Comparison of ENCODE assay signal across 16 cellular contexts in the genomic region with DNA sequence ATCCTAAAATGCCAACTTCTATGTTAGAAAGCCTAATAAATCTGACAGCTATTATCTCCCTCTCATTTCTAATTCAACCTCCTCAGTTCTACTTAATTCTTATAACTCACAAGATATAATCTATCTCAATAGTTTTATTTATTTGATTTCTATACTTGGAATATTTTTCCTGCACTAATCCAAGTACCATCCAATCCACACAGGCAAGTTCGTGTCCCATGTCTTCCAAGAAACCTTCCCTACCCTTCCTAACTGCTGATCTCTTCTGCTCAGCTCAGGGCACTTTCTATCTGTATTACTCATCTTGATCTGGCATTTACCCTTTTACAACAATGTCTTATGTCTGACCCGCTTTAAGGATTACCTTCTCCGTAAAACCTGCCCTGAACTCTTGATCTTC. TPM values are rescaled to one million over a fixed set of nuclear protein-coding genes. Genes with fewer than 3 reads are reported as not detected.
A peak's percentile ranks its signal among the peaks of the same experiment; 100 is the strongest.
DNase-seq lines count a peak whose midpoint lies in the region; ATAC-seq, FAIRE-seq and TF ChIP-seq lines count a peak whose summit lies in the region.
"Had no signal": no experiment of that assay in that cellular context is flagged by ENCODE, and none has a peak within 500 bp of the region (broad histone marks: within the 10 kb centered on the region; RNA-seq: fewer than 3 reads in every experiment).

No MANE protein-coding gene starts in this region.

- no peak for FAIRE-seq in GM12891 (lab: Jason Lieb, UNC)
- FAIRE-seq: D721Med had no signal

- no peak overlapping the region for H3K4me3 Mint-ChIP-seq in WTC11
- H3K4me3 Mint-ChIP-seq: CD14-positive monocyte; CD8-positive, alpha-beta T cell had no signal

- H3K4me3 ChIP-seq in right atrium auricular region, result no peak overlapping the region
- H3K4me3 ChIP-seq: HAP-1 had no signal

- H3K27me3 Mint-ChIP-seq in WTC11 (ENCODE audit: low read depth), result no peaks in the 10 kb centered on the region

- TF ChIP-seq CTCF in WTC11 (IDR thresholded peaks at IDR 0.05) (no peak), right atrium auricular region (IDR thresholded peaks at IDR 0.05) (no peak)

- POLR2A ChIA-PET in WTC11 (lab: Charles Lee), result no interaction called here

- H3K9me3 Mint-ChIP-seq in WTC11, result no peaks in the 10 kb centered on the region
- H3K9me3 Mint-ChIP-seq: CD14-positive monocyte; CD8-positive, alpha-beta T cell had no signal

- CTCF ChIA-PET in WTC11 (lab: Charles Lee), result no interaction called here

- H3K9me3 ChIP-seq in right atrium auricular region, result no peaks in the 10 kb centered on the region
- H3K9me3 ChIP-seq: HAP-1 had no signal

- H3K36me3 ChIP-seq in right atrium auricular region, result peaks cover 51% of the 10 kb centered on the region

- H3K27me3 ChIP-seq in right atrium auricular region, result no peaks in the 10 kb centered on the region

- no peak overlapping the region for H3K27ac ChIP-seq in right atrium auricular region

- peaks cover 21% of the 10 kb centered on the region for H3K36me3 Mint-ChIP-seq in WTC11

- ATAC-seq in WTC11, result no peak
- peak; percentile 45 for ATAC-seq in esophagus mucosa
- no peak for ATAC-seq in HG02852 (IDR thresholded peaks at IDR 0.05; ENCODE audit: unreplicated experiment)
- ATAC-seq: CD8-positive, alpha-beta T cell had no signal

- no peak for TF ChIP-seq POLR2A in GM12891 (IDR thresholded peaks at IDR 0.05; ENCODE audit: low read depth, low read length)

- peaks cover 8% of the 10 kb centered on the region for H3K4me1 Mint-ChIP-seq in WTC11
- H3K4me1 Mint-ChIP-seq: CD14-positive monocyte had no signal

- H3K4me1 ChIP-seq in right atrium auricular region, result peaks cover 0 to 8% of the 10 kb centered on the region in 2 donors

- DNase-seq in GM12891 (ENCODE audit: insufficient read length, low spot score) (no peak), NCI-H82 (lab: John Stamatoyannopoulos, UW) (peak; percentile 63), WTC11 (ENCODE audit: low spot score) (no peak), mucosa of gallbladder (ENCODE audit: low spot score) (no peak), right atrium auricular region (ENCODE audit: low spot score) (no peak)
- DNase-seq: CD8-positive, alpha-beta T cell; COR-L47; DND-41; GF-D8; GOT3; Karpas-422 had no signal

- H3K27ac Mint-ChIP-seq in WTC11, result no peak overlapping the region
- H3K27ac Mint-ChIP-seq: CD14-positive monocyte; CD8-positive, alpha-beta T cell had no signal

TF ChIP-seq in GM12891, 5 proteins besides CTCF, POLR2A, EP300 and RAD21:
- 0 out of 2 replicates have a peak, but pooled peaks have one; percentile 30 for TF ChIP-seq POLR2AphosphoS5 (IDR thresholded peaks at IDR 0.05; ENCODE audit: low read depth, low read length)
- TF ChIP-seq TAF1 (IDR thresholded peaks at IDR 0.05; ENCODE audit: low read depth, low read length), result no peak

TF ChIP-seq in WTC11, 78 proteins besides CTCF, POLR2A, EP300 and RAD21:
- no peak for TF ChIP-seq JAZF1 (CRISPR knock-in tag; IDR thresholded peaks at IDR 0.05)
- TF ChIP-seq, protein P1, sequence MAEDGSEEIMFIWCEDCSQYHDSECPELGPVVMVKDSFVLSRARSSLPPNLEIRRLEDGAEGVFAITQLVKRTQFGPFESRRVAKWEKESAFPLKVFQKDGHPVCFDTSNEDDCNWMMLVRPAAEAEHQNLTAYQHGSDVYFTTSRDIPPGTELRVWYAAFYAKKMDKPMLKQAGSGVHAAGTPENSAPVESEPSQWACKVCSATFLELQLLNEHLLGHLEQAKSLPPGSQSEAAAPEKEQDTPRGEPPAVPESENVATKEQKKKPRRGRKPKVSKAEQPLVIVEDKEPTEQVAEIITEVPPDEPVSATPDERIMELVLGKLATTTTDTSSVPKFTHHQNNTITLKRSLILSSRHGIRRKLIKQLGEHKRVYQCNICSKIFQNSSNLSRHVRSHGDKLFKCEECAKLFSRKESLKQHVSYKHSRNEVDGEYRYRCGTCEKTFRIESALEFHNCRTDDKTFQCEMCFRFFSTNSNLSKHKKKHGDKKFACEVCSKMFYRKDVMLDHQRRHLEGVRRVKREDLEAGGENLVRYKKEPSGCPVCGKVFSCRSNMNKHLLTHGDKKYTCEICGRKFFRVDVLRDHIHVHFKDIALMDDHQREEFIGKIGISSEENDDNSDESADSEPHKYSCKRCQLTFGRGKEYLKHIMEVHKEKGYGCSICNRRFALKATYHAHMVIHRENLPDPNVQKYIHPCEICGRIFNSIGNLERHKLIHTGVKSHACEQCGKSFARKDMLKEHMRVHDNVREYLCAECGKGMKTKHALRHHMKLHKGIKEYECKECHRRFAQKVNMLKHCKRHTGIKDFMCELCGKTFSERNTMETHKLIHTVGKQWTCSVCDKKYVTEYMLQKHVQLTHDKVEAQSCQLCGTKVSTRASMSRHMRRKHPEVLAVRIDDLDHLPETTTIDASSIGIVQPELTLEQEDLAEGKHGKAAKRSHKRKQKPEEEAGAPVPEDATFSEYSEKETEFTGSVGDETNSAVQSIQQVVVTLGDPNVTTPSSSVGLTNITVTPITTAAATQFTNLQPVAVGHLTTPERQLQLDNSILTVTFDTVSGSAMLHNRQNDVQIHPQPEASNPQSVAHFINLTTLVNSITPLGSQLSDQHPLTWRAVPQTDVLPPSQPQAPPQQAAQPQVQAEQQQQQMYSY (CRISPR knock-in tag; IDR thresholded peaks at IDR 0.05), result peak; percentile 81

RNA-seq across cellular contexts. Expression of a gene that starts 18.2 kb away (rescaled TPM):
- polyA plus RNA-seq in GM12891 (2012; ENCODE audit: low read depth, missing spikeins), result 13.5 TPM
- 16.5 to 20.5 TPM (median 16.5 TPM) in 3 replicates for total RNA-seq in WTC11 (2021)
- total RNA-seq in esophagus mucosa, result 14.3 TPM
- total RNA-seq in mucosa of gallbladder, result 27.0 TPM
- 10 to 100 TPM; 17.8 to 23.3 TPM for total RNA-seq in right atrium auricular region

RNA-seq across cellular contexts. Expression of a gene that starts 42.6 kb away (rescaled TPM):
- 8.8 TPM for polyA plus RNA-seq in GM12891 (2012; ENCODE audit: low read depth, missing spikeins)
- total RNA-seq in WTC11 (2021) (6.6 to 8.5 TPM (median 7.2 TPM) in 3 replicates), esophagus mucosa (not detected), mucosa of gallbladder (0.32 TPM), right atrium auricular region (not detected)
- polyA plus RNA-seq: CD14-positive monocyte had no signal

RNA-seq across cellular contexts. Expression of a gene that starts 46.5 kb away (rescaled TPM):
- 130 TPM for polyA plus RNA-seq in GM12891 (2012; ENCODE audit: low read depth, missing spikeins)
- total RNA-seq in WTC11 (2021) (12.9 to 15.3 TPM (median 14.8 TPM) in 3 replicates), esophagus mucosa (7.4 TPM), mucosa of gallbladder (15.8 TPM), right atrium auricular region (10 to 100 TPM in 1 of 2 donors, 1 to 10 TPM in 1; 9.6 to 14.9 TPM)
